Comparison of ENCODE assay signal across 29 cellular contexts in the genomic region with DNA sequence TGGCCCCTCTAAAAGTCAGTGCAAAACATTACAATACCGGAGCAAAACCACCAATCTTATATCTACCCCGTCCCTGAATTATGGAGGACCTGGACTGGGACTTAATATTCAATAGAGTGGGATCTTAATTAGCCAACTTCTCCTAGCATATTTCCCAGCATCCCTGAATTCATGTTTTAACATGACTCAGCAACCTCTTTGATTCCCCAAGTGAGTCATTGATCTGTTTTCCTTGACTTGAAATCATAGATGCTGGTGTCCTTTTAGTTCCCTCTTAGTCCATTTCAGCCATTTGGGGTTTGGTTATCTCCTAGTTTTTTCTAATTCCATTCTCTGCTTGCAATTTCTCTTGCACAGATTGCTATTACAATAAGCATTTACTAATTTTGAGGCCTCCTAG.
"Had no signal": no experiment of that assay in that cellular context is flagged by ENCODE, and none has a peak within 500 bp of the region (broad histone marks: within the 10 kb centered on the region; RNA-seq: fewer than 3 reads in every experiment).

No MANE protein-coding gene starts in this region.

- H3K4me1 ChIP-seq: SJCRH30 had no signal

- FAIRE-seq: K562 had no signal

- ATAC-seq: activated T-helper 17 cell treated with anti-CD3 and anti-CD28 coated beads, Interleukin-2, amount 50 U/mL, for 72 hours; K562; Panc1 had no signal

- DNase-seq: activated CD4-positive, alpha-beta memory T cell treated with anti-CD3 and anti-CD28 coated beads, Interleukin-2, amount 10 ng/mL, durations not matched to agents 7 days and 5 days; activated CD4-positive, alpha-beta T cell treated with anti-CD3 and anti-CD28 coated beads, Interleukin-2, amount 50 U/mL, for 1 hour; activated CD4-positive, CD25-positive, alpha-beta regulatory T cell; activated gamma-delta T cell; activated naive CD4-positive, alpha-beta T cell treated with anti-CD3 and anti-CD28 coated beads for 36 hours; activated T-cell treated with anti-CD3 and anti-CD28 coated beads for 4 hours; activated T-cell treated with anti-CD3 and anti-CD28 coated beads, Interleukin-2, amount 50 U/mL, for 48 hours; aorta; brain microvascular endothelial cell; caudate nucleus; Karpas-422; NCI-H1092 treated with DMSO at 0.1 percent for 48 hours; NCI-H1417 treated with DMSO at 0.1 percent for 48 hours; NCI-H1694; NCI-H2029 treated with DMSO at 0.1 percent for 48 hours; NCI-H345; NCI-H510A; NCI-H526 treated with DMSO at 0.1 percent for 48 hours; NCI-H82; OCI-M1; Right ventricle myocardium superior; SJCRH30; SK-N-SH; T-helper 1 cell had no signal

- H3K36me3 ChIP-seq: brain microvascular endothelial cell, SJCRH30 had no signal

- H3K27me3 ChIP-seq: brain microvascular endothelial cell, SJCRH30 had no signal

- H3K4me2 ChIP-seq: SK-N-SH had no signal

- H3K4me3 ChIP-seq: K562, SJCRH30 had no signal

- H3K27ac ChIP-seq: brain microvascular endothelial cell, RWPE1, SJCRH30, VCaP had no signal

- H3K9me3 ChIP-seq: SJCRH30, SK-N-SH had no signal

- H3K9ac ChIP-seq: SK-N-SH had no signal
